In genomic region chr5:134568761-134569725, GRCh38 we compare ENCODE assay signal across 9 cellular contexts. TPM values are rescaled to one million over a fixed set of nuclear protein-coding genes. Genes with fewer than 3 reads are reported as not detected.
DNase-seq lines count a peak whose midpoint lies in the region; ATAC-seq and TF ChIP-seq lines count a peak whose summit lies in the region.
"Had no signal": no experiment of that assay in that cellular context is flagged by ENCODE, and none has a peak within 500 bp of the region (broad histone marks: within the 10 kb centered on the region; RNA-seq: fewer than 3 reads in every experiment).

No MANE protein-coding gene starts in this region.

- no peaks in the 10 kb centered on the region for H3K9me3 Mint-ChIP-seq in CD8-positive, alpha-beta T cell
- H3K9me3 Mint-ChIP-seq in activated CD8-positive, alpha-beta T cell treated with anti-CD3 and anti-CD28 coated beads, Interleukin-2, amount 10 ng/mL, durations not matched to agents 7 days and 5 days (ENCODE audit: insufficient read depth) = no peaks in the 10 kb centered on the region

- no peak for ATAC-seq in CD8-positive, alpha-beta T cell
- ATAC-seq in activated CD8-positive, alpha-beta T cell treated with anti-CD3 and anti-CD28 coated beads, Interleukin-2, amount 10 ng/mL, durations not matched to agents 7 days and 5 days = no peak
- ATAC-seq in GM18511 (IDR thresholded peaks at IDR 0.05; ENCODE audit: unreplicated experiment) = no peak

- intact Hi-C loops in CD8-positive, alpha-beta T cell (cut with DNase I, micrococcal nuclease) = no loop called here
- intact Hi-C loops in cardiac septum (cut with DNase I) (no loop called here), prostate gland (cut with DNase I) (no loop called here)

- H3K27me3 Mint-ChIP-seq in CD8-positive, alpha-beta T cell (ENCODE audit: low read depth) = no peaks in the 10 kb centered on the region
- no peaks in the 10 kb centered on the region for H3K27me3 Mint-ChIP-seq in activated CD8-positive, alpha-beta T cell treated with anti-CD3 and anti-CD28 coated beads, Interleukin-2, amount 10 ng/mL, durations not matched to agents 7 days and 5 days (ENCODE audit: low read depth)

- H3K4me1 Mint-ChIP-seq in CD8-positive, alpha-beta T cell (ENCODE audit: low read depth) = peaks cover 19% of the 10 kb centered on the region
- peaks cover 23% of the 10 kb centered on the region for H3K4me1 Mint-ChIP-seq in activated CD8-positive, alpha-beta T cell treated with anti-CD3 and anti-CD28 coated beads, Interleukin-2, amount 10 ng/mL, durations not matched to agents 7 days and 5 days (ENCODE audit: low read depth)

- no peak overlapping the region for H3K4me3 Mint-ChIP-seq in CD8-positive, alpha-beta T cell
- no peak overlapping the region for H3K4me3 Mint-ChIP-seq in activated CD8-positive, alpha-beta T cell treated with anti-CD3 and anti-CD28 coated beads, Interleukin-2, amount 10 ng/mL, durations not matched to agents 7 days and 5 days

- POLR2A ChIA-PET in CD8-positive, alpha-beta T cell (lab: Charles Lee) = no interaction called here
- POLR2A ChIA-PET in activated CD8-positive, alpha-beta T cell treated with anti-CD3 and anti-CD28 coated beads, Interleukin-2, amount 10 ng/mL, durations not matched to agents 7 days and 5 days (lab: Charles Lee) = no interaction called here
- POLR2A ChIA-PET in GM10248 (lab: Yijun Ruan, JAX) = no interaction called here

- H3K27ac ChIP-seq in CD8-positive, alpha-beta T cell (ENCODE audit: low read depth, low read length) = no peak overlapping the region
- peak overlapping the region in 1 of 2 donors; percentile 3 for H3K27ac ChIP-seq in prostate gland

- no peak for TF ChIP-seq CTCF in CD8-positive, alpha-beta T cell (IDR thresholded peaks at IDR 0.05)
- TF ChIP-seq CTCF in prostate gland (IDR thresholded peaks at IDR 0.05) (no peak), GM10248 (IDR thresholded peaks at IDR 0.05; ENCODE audit: control extremely low read depth, extremely low read depth, low read depth, missing control alignments) (no peak)

- CTCF ChIA-PET in CD8-positive, alpha-beta T cell (lab: Charles Lee) = interaction anchor here (0.7 to 1.0 kb wide), 3 partner anchors 9 to 15 kb away, joined by 3 to 4 read pairs (median 3); no protein-coding TSS in a partner anchor
- CTCF ChIA-PET in activated CD8-positive, alpha-beta T cell treated with anti-CD3 and anti-CD28 coated beads, Interleukin-2, amount 10 ng/mL, durations not matched to agents 7 days and 5 days (lab: Charles Lee) = interaction anchor here (1.0 to 1.3 kb wide), 2 partner anchors 9 to 530 kb away, joined by 3 to 4 read pairs; no protein-coding TSS in a partner anchor
- CTCF ChIA-PET in GM10248 (lab: Yijun Ruan, JAX) = interaction anchor here (1.2 to 10.2 kb wide), 3 partner anchors 9 to 20 kb away, joined by 5 to 116 read pairs (median 27); no protein-coding TSS in a partner anchor

- DNase-seq in CD8-positive, alpha-beta T cell = no peak
- no peak for DNase-seq in activated CD8-positive, alpha-beta T cell treated with anti-CD3 and anti-CD28 coated beads, Interleukin-2, amount 10 ng/mL, durations not matched to agents 7 days and 5 days
- peak; percentile 88 for DNase-seq in cardiac septum (ENCODE audit: low spot score)
- DNase-seq in prostate gland (ENCODE audit: low spot score) = peak; percentile 52
- no peak for DNase-seq in GM10248 (ENCODE audit: extremely low spot score)
- DNase-seq in DMS53 treated with DMSO at 0.1 percent for 48 hours (lab: John Stamatoyannopoulos, UW; ENCODE audit: unreplicated experiment) = no peak
- DNase-seq in RKO (ENCODE audit: low spot score) = no peak
- DNase-seq: NCI-H524 had no signal

- H3K36me3 ChIP-seq in CD8-positive, alpha-beta T cell (ENCODE audit: insufficient read depth, low read length) = peaks cover 92% of the 10 kb centered on the region
- H3K36me3 ChIP-seq in prostate gland = peaks cover 21 to 38% of the 10 kb centered on the region in 2 donors

- H3K9me3 ChIP-seq in CD8-positive, alpha-beta T cell (ENCODE audit: low read length) = no peaks in the 10 kb centered on the region
- no peaks in the 10 kb centered on the region for H3K9me3 ChIP-seq in prostate gland

- H3K27me3 ChIP-seq in CD8-positive, alpha-beta T cell (ENCODE audit: insufficient read depth, low read length) = no peaks in the 10 kb centered on the region
- no peaks in the 10 kb centered on the region for H3K27me3 ChIP-seq in prostate gland (replicated peaks; ENCODE audit: insufficient read depth)

- no peak overlapping the region for H3K4me3 ChIP-seq in CD8-positive, alpha-beta T cell (ENCODE audit: low read depth, low read length)
- no peak overlapping the region for H3K4me3 ChIP-seq in prostate gland

- H3K27ac Mint-ChIP-seq in CD8-positive, alpha-beta T cell = peak overlapping the region; percentile 79
- peak overlapping the region; percentile 66 for H3K27ac Mint-ChIP-seq in activated CD8-positive, alpha-beta T cell treated with anti-CD3 and anti-CD28 coated beads, Interleukin-2, amount 10 ng/mL, durations not matched to agents 7 days and 5 days

- no peak for TF ChIP-seq POLR2A in prostate gland (IDR thresholded peaks at IDR 0.05)

- peaks cover 87% of the 10 kb centered on the region for H3K36me3 Mint-ChIP-seq in CD8-positive, alpha-beta T cell
- H3K36me3 Mint-ChIP-seq in activated CD8-positive, alpha-beta T cell treated with anti-CD3 and anti-CD28 coated beads, Interleukin-2, amount 10 ng/mL, durations not matched to agents 7 days and 5 days (ENCODE audit: low read depth) = peaks cover 54% of the 10 kb centered on the region

- 26% methylated on average over 24 of the region's 24 CpGs for WGBS in prostate gland

- no peaks in the 10 kb centered on the region for H3K4me1 ChIP-seq in CD8-positive, alpha-beta T cell (ENCODE audit: insufficient read depth, low read length)
- no peaks in the 10 kb centered on the region for H3K4me1 ChIP-seq in prostate gland (replicated peaks)

RNA-seq across cellular contexts. Expression of gene JADE2, which starts 43.6 kb away (rescaled TPM):
- 100 to 1,000 TPM; 126 to 133 TPM for total RNA-seq in CD8-positive, alpha-beta T cell
- total RNA-seq in activated CD8-positive, alpha-beta T cell treated with anti-CD3 and anti-CD28 coated beads, Interleukin-2, amount 10 ng/mL, durations not matched to agents 7 days and 5 days = 10 to 100 TPM; 79.9 to 86.0 TPM
- total RNA-seq in cardiac septum = 25.7 TPM
- total RNA-seq in prostate gland = 10 to 100 TPM; 63.4 to 87.1 TPM

Comparison
In these comparisons a context has a peak if more than half of its experiments do, and no peak if none do; other contexts are left out.
1. DNase-seq: peak in cardiac septum (single experiment) and prostate gland (single experiment); none in CD8-positive, alpha-beta T cell (0 of 7), activated CD8-positive, alpha-beta T cell treated with anti-CD3 and anti-CD28 coated beads, Interleukin-2, amount 10 ng/mL, durations not matched to agents 7 days and 5 days (single experiment), GM10248 (single experiment), DMS53 treated with DMSO at 0.1 percent for 48 hours (single experiment) and RKO (single experiment).